ENCODE assay signal across 25 cellular contexts in the genomic region with DNA sequence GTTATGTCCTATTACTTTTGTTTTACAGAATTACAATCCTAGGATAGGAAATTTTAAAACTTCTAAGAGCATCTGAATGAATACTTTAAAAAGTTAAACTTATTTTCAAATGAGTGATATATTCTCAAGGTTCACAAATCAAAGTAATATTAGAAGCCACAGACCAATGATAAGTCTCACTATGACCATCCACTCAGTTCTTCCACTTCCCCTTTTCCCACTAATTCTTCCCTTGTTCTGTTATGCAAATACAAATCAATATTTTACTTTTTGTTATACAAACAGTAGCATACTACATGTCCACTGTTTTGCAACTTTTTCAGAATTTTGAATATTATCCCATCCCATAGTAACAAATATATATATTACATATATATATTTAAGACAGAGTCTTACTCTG.
"Had no signal": no experiment of that assay in that cellular context is flagged by ENCODE, and none has a peak within 500 bp of the region (broad histone marks: within the 10 kb centered on the region; RNA-seq: fewer than 3 reads in every experiment).

No MANE protein-coding gene starts in this region.

- H3K27me3 ChIP-seq: dorsolateral prefrontal cortex, heart left ventricle, pancreas, suprapubic skin, thyroid gland had no signal

- H3K4me3 Mint-ChIP-seq: naive B cell, nephron, type B pancreatic cell had no signal

- H3K4me1 ChIP-seq: heart left ventricle, pancreas, suprapubic skin, thyroid gland had no signal

- ATAC-seq: esophagus mucosa, heart left ventricle, left colon, left ventricle myocardium superior, pancreas, right cardiac atrium had no signal

- DNase-seq: dorsolateral prefrontal cortex; effector memory CD4-positive, alpha-beta T cell; heart left ventricle; hippocampal formation; left colon; left ventricle myocardium superior; mesenchymal stem cell; midbrain; naive B cell; occipital lobe; pancreas; right cardiac atrium; stimulated activated CD4-positive, alpha-beta T cell treated with anti-CD3 and anti-CD28 coated beads, Interleukin-2, amount 100 ng/mL, for 48 hours; stimulated activated naive CD8-positive, alpha-beta T cell treated with anti-CD3 and anti-CD28 coated beads, Interleukin-15, Interleukin-2, amounts not matched to agents 100 U/mL and 50 U/mL, for 24 hours; thyroid gland had no signal

- H3K27me3 Mint-ChIP-seq: naive B cell, progenitor cell of endocrine pancreas, type B pancreatic cell had no signal

- H3K4me3 ChIP-seq: dorsolateral prefrontal cortex, heart left ventricle, lung, pancreas, smooth muscle cell, suprapubic skin, thyroid gland had no signal

- H3K27ac Mint-ChIP-seq: nephron, progenitor cell of endocrine pancreas, type B pancreatic cell had no signal

- H3K27ac ChIP-seq: dorsolateral prefrontal cortex, heart left ventricle, pancreas, suprapubic skin, thyroid gland had no signal

- H3K4me1 Mint-ChIP-seq: naive B cell, nephron had no signal

- H3K4me2 ChIP-seq: smooth muscle cell had no signal

- H3K9me3 ChIP-seq: heart left ventricle, pancreas, suprapubic skin, thyroid gland had no signal

- H3K9me3 Mint-ChIP-seq: naive B cell, nephron, type B pancreatic cell had no signal

- FAIRE-seq: endometrium, frontal cortex, pancreas, urothelium cell line had no signal
